In genomic region chr10:128036746-128037542, GRCh38 we compare ENCODE assay signal across 2 cellular contexts.
TF ChIP-seq lines count a peak whose summit lies in the region.

No MANE protein-coding gene starts in this region.

TF ChIP-seq in liver, 16 proteins besides CTCF, POLR2A, EP300 and RAD21 (continued from another document):
- TF ChIP-seq, protein P1, sequence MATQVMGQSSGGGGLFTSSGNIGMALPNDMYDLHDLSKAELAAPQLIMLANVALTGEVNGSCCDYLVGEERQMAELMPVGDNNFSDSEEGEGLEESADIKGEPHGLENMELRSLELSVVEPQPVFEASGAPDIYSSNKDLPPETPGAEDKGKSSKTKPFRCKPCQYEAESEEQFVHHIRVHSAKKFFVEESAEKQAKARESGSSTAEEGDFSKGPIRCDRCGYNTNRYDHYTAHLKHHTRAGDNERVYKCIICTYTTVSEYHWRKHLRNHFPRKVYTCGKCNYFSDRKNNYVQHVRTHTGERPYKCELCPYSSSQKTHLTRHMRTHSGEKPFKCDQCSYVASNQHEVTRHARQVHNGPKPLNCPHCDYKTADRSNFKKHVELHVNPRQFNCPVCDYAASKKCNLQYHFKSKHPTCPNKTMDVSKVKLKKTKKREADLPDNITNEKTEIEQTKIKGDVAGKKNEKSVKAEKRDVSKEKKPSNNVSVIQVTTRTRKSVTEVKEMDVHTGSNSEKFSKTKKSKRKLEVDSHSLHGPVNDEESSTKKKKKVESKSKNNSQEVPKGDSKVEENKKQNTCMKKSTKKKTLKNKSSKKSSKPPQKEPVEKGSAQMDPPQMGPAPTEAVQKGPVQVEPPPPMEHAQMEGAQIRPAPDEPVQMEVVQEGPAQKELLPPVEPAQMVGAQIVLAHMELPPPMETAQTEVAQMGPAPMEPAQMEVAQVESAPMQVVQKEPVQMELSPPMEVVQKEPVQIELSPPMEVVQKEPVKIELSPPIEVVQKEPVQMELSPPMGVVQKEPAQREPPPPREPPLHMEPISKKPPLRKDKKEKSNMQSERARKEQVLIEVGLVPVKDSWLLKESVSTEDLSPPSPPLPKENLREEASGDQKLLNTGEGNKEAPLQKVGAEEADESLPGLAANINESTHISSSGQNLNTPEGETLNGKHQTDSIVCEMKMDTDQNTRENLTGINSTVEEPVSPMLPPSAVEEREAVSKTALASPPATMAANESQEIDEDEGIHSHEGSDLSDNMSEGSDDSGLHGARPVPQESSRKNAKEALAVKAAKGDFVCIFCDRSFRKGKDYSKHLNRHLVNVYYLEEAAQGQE (IDR thresholded peaks at IDR 0.05): no peak
- no peak for TF ChIP-seq ATF3 (IDR thresholded peaks at IDR 0.05)

TF ChIP-seq in HepG2, 621 proteins besides CTCF, POLR2A, EP300 and RAD21 (continued from another document):
- no peak for TF ChIP-seq ZNF275 (CRISPR knock-in tag; IDR thresholded peaks at IDR 0.05; ENCODE audit: borderline replicate concordance)
- no peak for TF ChIP-seq ZNF510 (CRISPR knock-in tag; IDR thresholded peaks at IDR 0.05; ENCODE audit: low read depth)
- TF ChIP-seq, protein P2, sequence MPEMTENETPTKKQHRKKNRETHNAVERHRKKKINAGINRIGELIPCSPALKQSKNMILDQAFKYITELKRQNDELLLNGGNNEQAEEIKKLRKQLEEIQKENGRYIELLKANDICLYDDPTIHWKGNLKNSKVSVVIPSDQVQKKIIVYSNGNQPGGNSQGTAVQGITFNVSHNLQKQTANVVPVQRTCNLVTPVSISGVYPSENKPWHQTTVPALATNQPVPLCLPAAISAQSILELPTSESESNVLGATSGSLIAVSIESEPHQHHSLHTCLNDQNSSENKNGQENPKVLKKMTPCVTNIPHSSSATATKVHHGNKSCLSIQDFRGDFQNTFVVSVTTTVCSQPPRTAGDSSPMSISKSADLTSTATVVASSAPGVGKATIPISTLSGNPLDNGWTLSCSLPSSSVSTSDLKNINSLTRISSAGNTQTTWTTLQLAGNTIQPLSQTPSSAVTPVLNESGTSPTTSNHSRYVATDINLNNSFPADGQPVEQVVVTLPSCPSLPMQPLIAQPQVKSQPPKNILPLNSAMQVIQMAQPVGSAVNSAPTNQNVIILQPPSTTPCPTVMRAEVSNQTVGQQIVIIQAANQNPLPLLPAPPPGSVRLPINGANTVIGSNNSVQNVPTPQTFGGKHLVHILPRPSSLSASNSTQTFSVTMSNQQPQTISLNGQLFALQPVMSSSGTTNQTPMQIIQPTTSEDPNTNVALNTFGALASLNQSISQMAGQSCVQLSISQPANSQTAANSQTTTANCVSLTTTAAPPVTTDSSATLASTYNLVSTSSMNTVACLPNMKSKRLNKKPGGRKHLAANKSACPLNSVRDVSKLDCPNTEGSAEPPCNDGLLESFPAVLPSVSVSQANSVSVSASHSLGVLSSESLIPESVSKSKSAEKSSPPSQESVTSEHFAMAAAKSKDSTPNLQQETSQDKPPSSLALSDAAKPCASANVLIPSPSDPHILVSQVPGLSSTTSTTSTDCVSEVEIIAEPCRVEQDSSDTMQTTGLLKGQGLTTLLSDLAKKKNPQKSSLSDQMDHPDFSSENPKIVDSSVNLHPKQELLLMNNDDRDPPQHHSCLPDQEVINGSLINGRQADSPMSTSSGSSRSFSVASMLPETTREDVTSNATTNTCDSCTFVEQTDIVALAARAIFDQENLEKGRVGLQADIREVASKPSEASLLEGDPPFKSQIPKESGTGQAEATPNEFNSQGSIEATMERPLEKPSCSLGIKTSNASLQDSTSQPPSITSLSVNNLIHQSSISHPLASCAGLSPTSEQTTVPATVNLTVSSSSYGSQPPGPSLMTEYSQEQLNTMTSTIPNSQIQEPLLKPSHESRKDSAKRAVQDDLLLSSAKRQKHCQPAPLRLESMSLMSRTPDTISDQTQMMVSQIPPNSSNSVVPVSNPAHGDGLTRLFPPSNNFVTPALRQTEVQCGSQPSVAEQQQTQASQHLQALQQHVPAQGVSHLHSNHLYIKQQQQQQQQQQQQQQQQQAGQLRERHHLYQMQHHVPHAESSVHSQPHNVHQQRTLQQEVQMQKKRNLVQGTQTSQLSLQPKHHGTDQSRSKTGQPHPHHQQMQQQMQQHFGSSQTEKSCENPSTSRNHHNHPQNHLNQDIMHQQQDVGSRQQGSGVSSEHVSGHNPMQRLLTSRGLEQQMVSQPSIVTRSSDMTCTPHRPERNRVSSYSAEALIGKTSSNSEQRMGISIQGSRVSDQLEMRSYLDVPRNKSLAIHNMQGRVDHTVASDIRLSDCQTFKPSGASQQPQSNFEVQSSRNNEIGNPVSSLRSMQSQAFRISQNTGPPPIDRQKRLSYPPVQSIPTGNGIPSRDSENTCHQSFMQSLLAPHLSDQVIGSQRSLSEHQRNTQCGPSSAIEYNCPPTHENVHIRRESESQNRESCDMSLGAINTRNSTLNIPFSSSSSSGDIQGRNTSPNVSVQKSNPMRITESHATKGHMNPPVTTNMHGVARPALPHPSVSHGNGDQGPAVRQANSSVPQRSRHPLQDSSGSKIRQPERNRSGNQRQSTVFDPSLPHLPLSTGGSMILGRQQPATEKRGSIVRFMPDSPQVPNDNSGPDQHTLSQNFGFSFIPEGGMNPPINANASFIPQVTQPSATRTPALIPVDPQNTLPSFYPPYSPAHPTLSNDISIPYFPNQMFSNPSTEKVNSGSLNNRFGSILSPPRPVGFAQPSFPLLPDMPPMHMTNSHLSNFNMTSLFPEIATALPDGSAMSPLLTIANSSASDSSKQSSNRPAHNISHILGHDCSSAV (CRISPR knock-in tag; IDR thresholded peaks at IDR 0.05; ENCODE audit: borderline replicate concordance): no peak
- no peak for TF ChIP-seq ATF6 (CRISPR knock-in tag; conservative IDR thresholded peaks at IDR 0.05)
- TF ChIP-seq ZNF232 (CRISPR knock-in tag; IDR thresholded peaks at IDR 0.05; ENCODE audit: borderline replicate concordance): no peak
- TF ChIP-seq CAMTA2 (CRISPR knock-in tag; IDR thresholded peaks at IDR 0.05; ENCODE audit: borderline replicate concordance): no peak
- no peak for TF ChIP-seq ZNF274 (CRISPR knock-in tag; IDR thresholded peaks at IDR 0.05)
- TF ChIP-seq RAD51 (IDR thresholded peaks at IDR 0.05; ENCODE audit: borderline replicate concordance): no peak
- TF ChIP-seq MEIS2 (CRISPR knock-in tag; IDR thresholded peaks at IDR 0.05): no peak
